In genomic region chr3:24388159-24388558, GRCh38 we compare ENCODE assay signal across 1 cellular context.
TF ChIP-seq lines count a peak whose summit lies in the region.

No MANE protein-coding gene starts in this region.

TF ChIP-seq in SK-N-SH treated with all-trans-retinoic acid at 6 μM for 48 hours, 23 proteins besides CTCF, POLR2A, EP300 and RAD21 (continued from another document):
- TF ChIP-seq, protein P1, sequence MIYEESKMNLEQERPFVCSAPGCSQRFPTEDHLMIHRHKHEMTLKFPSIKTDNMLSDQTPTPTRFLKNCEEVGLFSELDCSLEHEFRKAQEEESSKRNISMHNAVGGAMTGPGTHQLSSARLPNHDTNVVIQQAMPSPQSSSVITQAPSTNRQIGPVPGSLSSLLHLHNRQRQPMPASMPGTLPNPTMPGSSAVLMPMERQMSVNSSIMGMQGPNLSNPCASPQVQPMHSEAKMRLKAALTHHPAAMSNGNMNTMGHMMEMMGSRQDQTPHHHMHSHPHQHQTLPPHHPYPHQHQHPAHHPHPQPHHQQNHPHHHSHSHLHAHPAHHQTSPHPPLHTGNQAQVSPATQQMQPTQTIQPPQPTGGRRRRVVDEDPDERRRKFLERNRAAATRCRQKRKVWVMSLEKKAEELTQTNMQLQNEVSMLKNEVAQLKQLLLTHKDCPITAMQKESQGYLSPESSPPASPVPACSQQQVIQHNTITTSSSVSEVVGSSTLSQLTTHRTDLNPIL (CRISPR knock-in tag; IDR thresholded peaks at IDR 0.05; ENCODE audit: low read depth): no peak
- TF ChIP-seq ZNF70 (CRISPR knock-in tag; IDR thresholded peaks at IDR 0.05): no peak
- no peak for TF ChIP-seq OSR1 (CRISPR knock-in tag; IDR thresholded peaks at IDR 0.05)
- no peak for TF ChIP-seq ISL1 (CRISPR knock-in tag; IDR thresholded peaks at IDR 0.05)
- no peak for TF ChIP-seq TOX (CRISPR knock-in tag; IDR thresholded peaks at IDR 0.05; ENCODE audit: borderline replicate concordance)
- no peak for TF ChIP-seq GLIS3 (CRISPR knock-in tag; IDR thresholded peaks at IDR 0.05)
